Comparison of ENCODE assay signal across 8 cellular contexts in genomic region chr2:64609229-64609994, GRCh38. TPM values are rescaled to one million over a fixed set of nuclear protein-coding genes. Genes with fewer than 3 reads are reported as not detected.
DNase-seq lines count a peak whose midpoint lies in the region; ATAC-seq and TF ChIP-seq lines count a peak whose summit lies in the region.

No MANE protein-coding gene starts in this region.

- H3K27ac ChIP-seq in A673 (ENCODE audit: low read depth, low read length, poor library complexity, severe bottlenecking): no peak overlapping the region

- H3K36me3 ChIP-seq in A673 (ENCODE audit: insufficient read depth, low read length, poor library complexity, severe bottlenecking): no peaks in the 10 kb centered on the region
- no peaks in the 10 kb centered on the region for H3K36me3 ChIP-seq in kidney epithelial cell (ENCODE audit: control insufficient read depth, insufficient read depth, low read length)

- no peaks in the 10 kb centered on the region for H3K4me1 ChIP-seq in A673 (ENCODE audit: insufficient read depth, low read length, poor library complexity, severe bottlenecking)

- H3K9me3 ChIP-seq in A673 (ENCODE audit: low read depth, low read length, poor library complexity, severe bottlenecking): no peaks in the 10 kb centered on the region

- CTCF ChIA-PET in A673 (lab: Charles Lee): interaction anchor here (0.6 kb wide), 1 partner anchor 307 kb away, joined by 3 read pairs; no protein-coding TSS in a partner anchor

- H3K27me3 ChIP-seq in A673 (replicated peaks; ENCODE audit: insufficient read depth, low read depth, low read length, poor library complexity) (no peaks in the 10 kb centered on the region), kidney epithelial cell (ENCODE audit: control insufficient read depth, insufficient read depth, low read length) (no peaks in the 10 kb centered on the region)

- BruUV-seq in A673 (replicated peaks; lab: Mats Ljungman, UMichigan): no TSS peak

- ATAC-seq in GM18868 (IDR thresholded peaks at IDR 0.05; ENCODE audit: unreplicated experiment) (peak; percentile 27), HG03439 (IDR thresholded peaks at IDR 0.05; ENCODE audit: unreplicated experiment) (peak; percentile 47)

- DNase-seq in A673 (ENCODE audit: low spot score) (peak; percentile 46), UCSD-AML1 (lab: John Stamatoyannopoulos, UW; ENCODE audit: unreplicated experiment) (peak; percentile 83), cardiac fibroblast (ENCODE audit: low read depth in 2 of 2) (peak; percentile 49 to 69), kidney epithelial cell (ENCODE audit: low read depth) (no peak), NCI-H1105 treated with DMSO at 0.1 percent for 48 hours (lab: John Stamatoyannopoulos, UW) (no peak)
- peak; percentile 71 to 76 for DNase-seq in stimulated activated CD4-positive, alpha-beta T cell treated with anti-CD3 and anti-CD28 coated beads, Interleukin-2, amount 100 ng/mL, for 24 hours

- POLR2A ChIA-PET in A673 (lab: Charles Lee; ENCODE audit: low non-redundant PET): no interaction called here

- intact Hi-C loops in A673 (cut with micrococcal nuclease; ENCODE audit: unreplicated experiment): no loop called here

- no peak for TF ChIP-seq CTCF in A673 (conservative IDR thresholded peaks at IDR 0.05; ENCODE audit: low read depth, low read length)
- no peak for TF ChIP-seq CTCF in cardiac fibroblast (IDR thresholded peaks at IDR 0.05; ENCODE audit: low read depth, low read length)
- peak; percentile 7 for TF ChIP-seq CTCF in kidney epithelial cell (IDR thresholded peaks at IDR 0.05; ENCODE audit: insufficient read depth, low read length, poor library complexity, severe bottlenecking)

- peak overlapping the region; percentile 27 for H3K4me3 ChIP-seq in A673 (ENCODE audit: low read depth, low read length, poor library complexity, severe bottlenecking)
- peak overlapping the region; percentile 43 to 47 for H3K4me3 ChIP-seq in cardiac fibroblast (replicated peaks in 1 of 2; ENCODE audit: low read depth in 2 of 2, low read length in 2 of 2)
- H3K4me3 ChIP-seq in kidney epithelial cell (ENCODE audit: low read depth, low read length): peak overlapping the region; percentile 36

RNA-seq across cellular contexts. Expression of gene SERTAD2, which starts 44.3 kb away (rescaled TPM):
- total RNA-seq in A673 (2021): 20.8 and 22.2 TPM in 2 replicates
- total RNA-seq in kidney epithelial cell: 11.8 and 13.2 TPM in 2 replicates

Comparison
In these comparisons a context has a peak if more than half of its experiments do, and no peak if none do; other contexts are left out.
1. DNase-seq: peak in A673 (single experiment), UCSD-AML1 (single experiment), cardiac fibroblast (2 of 2) and stimulated activated CD4-positive, alpha-beta T cell treated with anti-CD3 and anti-CD28 coated beads, Interleukin-2, amount 100 ng/mL, for 24 hours (2 of 2); none in kidney epithelial cell (single experiment) and NCI-H1105 treated with DMSO at 0.1 percent for 48 hours (single experiment).
2. Peak in every context shown above with its lines, with median percentiles within 50 percentile points of each other: H3K4me3 ChIP-seq.